Comparison of ENCODE assay signal across 25 cellular contexts in genomic region chr3:115803661-115804060, GRCh38.
"Had no signal": no experiment of that assay in that cellular context is flagged by ENCODE, and none has a peak within 500 bp of the region (broad histone marks: within the 10 kb centered on the region; RNA-seq: fewer than 3 reads in every experiment).

No MANE protein-coding gene starts in this region.

- H3K27me3 ChIP-seq: body of pancreas, left lung, neural progenitor cell, sigmoid colon, testis, vagina had no signal

- DNase-seq: activated CD4-positive, alpha-beta T cell treated with anti-CD3 and anti-CD28 coated beads, Interleukin-2, amount 10 ng/mL, durations not matched to agents 7 days and 5 days; activated CD8-positive, alpha-beta T cell treated with anti-CD3 and anti-CD28 coated beads for 36 hours; activated gamma-delta T cell; activated naive CD4-positive, alpha-beta T cell treated with anti-CD3 and anti-CD28 coated beads, Interleukin-2, amount 50 U/mL, for 16 hours; activated naive CD8-positive, alpha-beta T cell treated with anti-CD3 and anti-CD28 coated beads, Interleukin-2, amount 50 U/mL, for 24 hours; body of pancreas; effector memory CD4-positive, alpha-beta T cell; foreskin melanocyte; immature natural killer cell; kidney glomerular epithelial cell; left lung; naive thymus-derived CD8-positive, alpha-beta T cell; retina; sigmoid colon; stimulated activated CD4-positive, alpha-beta T cell treated with anti-CD3 and anti-CD28 coated beads, Interleukin-2, amount 100 ng/mL, for 48 hours; stimulated activated CD8-positive, alpha-beta memory T cell treated with anti-CD3 and anti-CD28 coated beads, Interleukin-4, amount 100 ng/mL, for 48 hours; stimulated activated naive CD4-positive, alpha-beta T cell; testis; trophoblast cell had no signal

- H3K4me1 Mint-ChIP-seq: activated naive CD8-positive, alpha-beta T cell treated with anti-CD3 and anti-CD28 coated beads, Interleukin-2, amount 50 U/mL, for 24 hours; immature natural killer cell had no signal

- H3K27ac ChIP-seq: body of pancreas, left lung, neural progenitor cell, sigmoid colon, testis, vagina had no signal

- H3K36me3 Mint-ChIP-seq: immature natural killer cell, neural progenitor cell had no signal

- H3K4me3 Mint-ChIP-seq: activated CD4-positive, alpha-beta T cell treated with anti-CD3 and anti-CD28 coated beads, Interleukin-2, amount 10 ng/mL, durations not matched to agents 7 days and 5 days; activated CD8-positive, alpha-beta T cell treated with anti-CD3 and anti-CD28 coated beads for 36 hours; activated naive CD8-positive, alpha-beta T cell treated with anti-CD3 and anti-CD28 coated beads, Interleukin-2, amount 50 U/mL, for 24 hours; activated T-helper 1 cell treated with anti-CD3 and anti-CD28 coated beads, Interleukin-12 subunit alpha, Interleukin-12 subunit beta, Interleukin-2, Interleukin-4 antibody, amounts not matched to agents 30 ng/mL and 10 ng/mL and 1 ng/mL, durations not matched to agents 14 hours and 24 hours and 36 hours; immature natural killer cell; naive thymus-derived CD8-positive, alpha-beta T cell; neural progenitor cell had no signal

- H3K36me3 ChIP-seq: left lung, neural progenitor cell, sigmoid colon, vagina had no signal

- H3K27ac Mint-ChIP-seq: activated CD4-positive, alpha-beta T cell treated with anti-CD3 and anti-CD28 coated beads, Interleukin-2, amount 10 ng/mL, durations not matched to agents 7 days and 5 days; activated CD8-positive, alpha-beta T cell treated with anti-CD3 and anti-CD28 coated beads for 36 hours; activated naive CD8-positive, alpha-beta T cell treated with anti-CD3 and anti-CD28 coated beads, Interleukin-2, amount 50 U/mL, for 24 hours; activated T-helper 1 cell treated with anti-CD3 and anti-CD28 coated beads, Interleukin-12 subunit alpha, Interleukin-12 subunit beta, Interleukin-2, Interleukin-4 antibody, amounts not matched to agents 30 ng/mL and 10 ng/mL and 1 ng/mL, durations not matched to agents 14 hours and 24 hours and 36 hours; immature natural killer cell; naive thymus-derived CD8-positive, alpha-beta T cell; neural progenitor cell; progenitor cell of endocrine pancreas had no signal

- H3K4me2 ChIP-seq: neural progenitor cell had no signal

- FAIRE-seq: colon had no signal

- H3K4me3 ChIP-seq: body of pancreas, left lung, lung, neural progenitor cell, sigmoid colon, testis, vagina had no signal

- H3K9me3 ChIP-seq: body of pancreas, left lung, sigmoid colon, testis, vagina had no signal

- H3K4me1 ChIP-seq: body of pancreas, left lung, neural progenitor cell, testis, vagina had no signal

- H3K9me3 Mint-ChIP-seq: activated CD4-positive, alpha-beta T cell treated with anti-CD3 and anti-CD28 coated beads, Interleukin-2, amount 10 ng/mL, durations not matched to agents 7 days and 5 days; activated CD8-positive, alpha-beta T cell treated with anti-CD3 and anti-CD28 coated beads for 36 hours; activated naive CD8-positive, alpha-beta T cell treated with anti-CD3 and anti-CD28 coated beads, Interleukin-2, amount 50 U/mL, for 24 hours; activated T-helper 1 cell treated with anti-CD3 and anti-CD28 coated beads, Interleukin-12 subunit alpha, Interleukin-12 subunit beta, Interleukin-2, Interleukin-4 antibody, amounts not matched to agents 30 ng/mL and 10 ng/mL and 1 ng/mL, durations not matched to agents 14 hours and 24 hours and 36 hours; immature natural killer cell; naive thymus-derived CD8-positive, alpha-beta T cell had no signal

- ATAC-seq: activated CD8-positive, alpha-beta T cell treated with anti-CD3 and anti-CD28 coated beads for 36 hours; activated naive CD8-positive, alpha-beta T cell treated with anti-CD3 and anti-CD28 coated beads, Interleukin-2, amount 50 U/mL, for 24 hours; body of pancreas; left lung; naive thymus-derived CD8-positive, alpha-beta T cell had no signal
